ENCODE assay signal across 1 cellular context in the genomic region with DNA sequence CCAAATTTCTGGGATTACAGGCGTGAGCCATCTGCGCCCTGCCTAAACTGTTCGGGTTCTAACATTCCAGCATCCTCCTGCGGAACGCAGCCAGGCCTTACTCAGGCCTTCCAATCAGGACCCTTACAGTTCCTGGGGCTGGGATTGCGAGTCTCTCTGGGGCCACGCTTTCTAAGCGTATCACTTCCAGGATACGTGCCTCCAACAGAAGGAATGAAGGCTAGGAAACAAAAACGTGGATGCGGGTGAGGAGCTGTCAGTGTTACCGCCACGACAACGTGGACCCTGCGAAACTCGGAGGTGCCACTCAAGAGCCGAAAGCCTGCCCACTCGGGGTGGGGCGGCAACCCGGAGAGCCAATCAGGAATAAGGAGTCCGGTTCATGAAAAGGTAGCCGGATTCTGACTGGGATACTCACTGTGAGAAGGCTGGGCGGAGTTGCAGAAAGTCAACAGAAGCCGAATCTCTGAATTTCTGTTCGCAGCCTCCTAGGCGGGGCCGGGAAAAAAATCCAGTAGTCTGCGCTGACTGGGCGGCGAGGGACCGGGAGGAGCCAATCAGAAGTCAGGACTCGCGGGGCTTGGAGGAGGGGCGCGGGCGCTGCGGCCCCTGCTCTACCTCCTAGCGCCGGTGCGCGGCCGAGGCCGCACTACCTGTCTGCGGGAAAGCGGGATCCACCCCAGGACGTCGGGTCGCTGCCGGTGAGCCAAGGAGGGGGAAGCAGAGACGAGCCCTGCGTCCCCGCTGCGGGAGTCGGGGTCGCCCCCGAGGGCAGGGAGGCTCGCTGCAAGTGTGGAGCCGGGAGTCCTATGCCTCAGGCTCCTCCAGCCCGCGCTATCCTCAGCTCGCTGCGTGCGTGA.
TF ChIP-seq lines count a peak whose summit lies in the region.

A gene with protein sequence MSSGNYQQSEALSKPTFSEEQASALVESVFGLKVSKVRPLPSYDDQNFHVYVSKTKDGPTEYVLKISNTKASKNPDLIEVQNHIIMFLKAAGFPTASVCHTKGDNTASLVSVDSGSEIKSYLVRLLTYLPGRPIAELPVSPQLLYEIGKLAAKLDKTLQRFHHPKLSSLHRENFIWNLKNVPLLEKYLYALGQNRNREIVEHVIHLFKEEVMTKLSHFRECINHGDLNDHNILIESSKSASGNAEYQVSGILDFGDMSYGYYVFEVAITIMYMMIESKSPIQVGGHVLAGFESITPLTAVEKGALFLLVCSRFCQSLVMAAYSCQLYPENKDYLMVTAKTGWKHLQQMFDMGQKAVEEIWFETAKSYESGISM (plus strand): TSS at position 607 of the 860 bp plus-strand sequence. CDS start 5,512 bp downstream, outside the sequence.

TF ChIP-seq in HEK293, 187 proteins besides CTCF, POLR2A, EP300 and RAD21 (continued from another document):
- TF ChIP-seq, protein P1, sequence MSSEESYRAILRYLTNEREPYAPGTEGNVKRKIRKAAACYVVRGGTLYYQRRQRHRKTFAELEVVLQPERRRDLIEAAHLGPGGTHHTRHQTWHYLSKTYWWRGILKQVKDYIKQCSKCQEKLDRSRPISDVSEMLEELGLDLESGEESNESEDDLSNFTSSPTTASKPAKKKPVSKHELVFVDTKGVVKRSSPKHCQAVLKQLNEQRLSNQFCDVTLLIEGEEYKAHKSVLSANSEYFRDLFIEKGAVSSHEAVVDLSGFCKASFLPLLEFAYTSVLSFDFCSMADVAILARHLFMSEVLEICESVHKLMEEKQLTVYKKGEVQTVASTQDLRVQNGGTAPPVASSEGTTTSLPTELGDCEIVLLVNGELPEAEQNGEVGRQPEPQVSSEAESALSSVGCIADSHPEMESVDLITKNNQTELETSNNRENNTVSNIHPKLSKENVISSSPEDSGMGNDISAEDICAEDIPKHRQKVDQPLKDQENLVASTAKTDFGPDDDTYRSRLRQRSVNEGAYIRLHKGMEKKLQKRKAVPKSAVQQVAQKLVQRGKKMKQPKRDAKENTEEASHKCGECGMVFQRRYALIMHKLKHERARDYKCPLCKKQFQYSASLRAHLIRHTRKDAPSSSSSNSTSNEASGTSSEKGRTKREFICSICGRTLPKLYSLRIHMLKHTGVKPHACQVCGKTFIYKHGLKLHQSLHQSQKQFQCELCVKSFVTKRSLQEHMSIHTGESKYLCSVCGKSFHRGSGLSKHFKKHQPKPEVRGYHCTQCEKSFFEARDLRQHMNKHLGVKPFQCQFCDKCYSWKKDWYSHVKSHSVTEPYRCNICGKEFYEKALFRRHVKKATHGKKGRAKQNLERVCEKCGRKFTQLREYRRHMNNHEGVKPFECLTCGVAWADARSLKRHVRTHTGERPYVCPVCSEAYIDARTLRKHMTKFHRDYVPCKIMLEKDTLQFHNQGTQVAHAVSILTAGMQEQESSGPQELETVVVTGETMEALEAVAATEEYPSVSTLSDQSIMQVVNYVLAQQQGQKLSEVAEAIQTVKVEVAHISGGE (tag by site-specific recombination; conservative IDR thresholded peaks at IDR 0.05; ENCODE audit: low read depth): peak; percentile 71
- TF ChIP-seq ZEB2 (tag by site-specific recombination; IDR thresholded peaks at IDR 0.05) (peak; percentile 82), GLIS2 (tag by site-specific recombination; IDR thresholded peaks at IDR 0.05) (peak; percentile 82), ZNF391 (tag by site-specific recombination; IDR thresholded peaks at IDR 0.05; ENCODE audit: borderline replicate concordance, low read depth) (0 out of 2 replicates have a peak, but pooled peaks have one; percentile 38)
- TF ChIP-seq, protein P2, sequence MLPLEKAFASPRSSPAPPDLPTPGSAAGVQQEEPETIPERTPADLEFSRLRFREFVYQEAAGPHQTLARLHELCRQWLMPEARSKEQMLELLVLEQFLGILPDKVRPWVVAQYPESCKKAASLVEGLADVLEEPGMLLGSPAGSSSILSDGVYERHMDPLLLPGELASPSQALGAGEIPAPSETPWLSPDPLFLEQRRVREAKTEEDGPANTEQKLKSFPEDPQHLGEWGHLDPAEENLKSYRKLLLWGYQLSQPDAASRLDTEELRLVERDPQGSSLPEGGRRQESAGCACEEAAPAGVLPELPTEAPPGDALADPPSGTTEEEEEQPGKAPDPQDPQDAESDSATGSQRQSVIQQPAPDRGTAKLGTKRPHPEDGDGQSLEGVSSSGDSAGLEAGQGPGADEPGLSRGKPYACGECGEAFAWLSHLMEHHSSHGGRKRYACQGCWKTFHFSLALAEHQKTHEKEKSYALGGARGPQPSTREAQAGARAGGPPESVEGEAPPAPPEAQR (tag by site-specific recombination; IDR thresholded peaks at IDR 0.05): no peak
- TF ChIP-seq, protein P3, sequence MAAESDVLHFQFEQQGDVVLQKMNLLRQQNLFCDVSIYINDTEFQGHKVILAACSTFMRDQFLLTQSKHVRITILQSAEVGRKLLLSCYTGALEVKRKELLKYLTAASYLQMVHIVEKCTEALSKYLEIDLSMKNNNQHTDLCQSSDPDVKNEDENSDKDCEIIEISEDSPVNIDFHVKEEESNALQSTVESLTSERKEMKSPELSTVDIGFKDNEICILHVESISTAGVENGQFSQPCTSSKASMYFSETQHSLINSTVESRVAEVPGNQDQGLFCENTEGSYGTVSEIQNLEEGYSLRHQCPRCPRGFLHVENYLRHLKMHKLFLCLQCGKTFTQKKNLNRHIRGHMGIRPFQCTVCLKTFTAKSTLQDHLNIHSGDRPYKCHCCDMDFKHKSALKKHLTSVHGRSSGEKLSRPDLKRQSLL (tag by site-specific recombination; IDR thresholded peaks at IDR 0.05): no peak
TF ChIP-seq in HEK293: peak in this region for 41.
